Comparison of ENCODE assay signal across 8 cellular contexts in the genomic region with DNA sequence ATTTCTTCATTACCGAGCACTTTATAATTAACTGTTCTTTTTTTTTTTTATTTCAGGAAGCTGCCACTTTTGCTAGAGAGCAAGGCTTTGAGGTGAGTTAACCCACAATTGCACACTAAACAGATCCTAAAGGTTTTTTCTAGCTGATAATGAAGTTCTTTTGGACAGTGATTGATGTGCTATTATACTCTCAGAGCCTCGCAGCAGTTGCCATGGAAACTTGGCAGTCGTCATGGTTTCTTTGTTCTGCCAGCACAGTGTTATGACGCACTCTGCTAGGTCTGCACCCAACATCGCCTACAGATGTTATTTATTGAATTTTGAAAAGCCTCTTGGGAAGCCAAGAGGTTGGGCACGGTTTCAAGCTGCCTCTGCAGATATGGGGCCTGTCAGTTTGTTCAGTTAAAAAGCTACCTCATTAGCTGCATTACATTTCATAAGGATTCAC.
DNase-seq lines count a peak whose midpoint lies in the region; ATAC-seq and TF ChIP-seq lines count a peak whose summit lies in the region.

No MANE protein-coding gene starts in this region.

- peaks cover 31% of the 10 kb centered on the region for H3K36me3 Mint-ChIP-seq in activated T-cell treated with anti-CD3 and anti-CD28 coated beads, Interleukin-2, amount 50 U/mL, for 24 hours (ENCODE audit: low read depth)
- peaks cover 5% of the 10 kb centered on the region for H3K36me3 Mint-ChIP-seq in nephron progenitor cell (ENCODE audit: low read depth)

- no peak for TF ChIP-seq CTCF in AG10803 (conservative IDR thresholded peaks at IDR 0.05; ENCODE audit: low read length)
- TF ChIP-seq CTCF in esophagus muscularis mucosa (IDR thresholded peaks at IDR 0.05): no peak
- no peak for TF ChIP-seq CTCF in nephron progenitor cell (IDR thresholded peaks at IDR 0.05)
- TF ChIP-seq CTCF in GM10248 (IDR thresholded peaks at IDR 0.05; ENCODE audit: control extremely low read depth, extremely low read depth, low read depth, missing control alignments): no peak

- no peaks in the 10 kb centered on the region for H3K9me3 ChIP-seq in esophagus muscularis mucosa

- H3K27ac Mint-ChIP-seq in activated T-cell treated with anti-CD3 and anti-CD28 coated beads, Interleukin-2, amount 50 U/mL, for 24 hours: peak overlapping the region; percentile 85
- H3K27ac Mint-ChIP-seq in nephron progenitor cell: peak overlapping the region; percentile 70

- no peaks in the 10 kb centered on the region for H3K27me3 Mint-ChIP-seq in activated T-cell treated with anti-CD3 and anti-CD28 coated beads, Interleukin-2, amount 50 U/mL, for 24 hours
- no peaks in the 10 kb centered on the region for H3K27me3 Mint-ChIP-seq in nephron progenitor cell (ENCODE audit: low read depth, poor library complexity)

- DNase-seq in AG10803 (ENCODE audit: low read depth) (peak; percentile 99), NCI-H774 (lab: John Stamatoyannopoulos, UW) (peak; percentile 97), esophagus muscularis mucosa (ENCODE audit: extremely low spot score) (peak; percentile 97), nephron progenitor cell (peak; percentile 76), GM10248 (ENCODE audit: extremely low spot score) (no peak)
- peak; percentile 70 for DNase-seq in activated T-cell treated with anti-CD3 and anti-CD28 coated beads, Interleukin-2, amount 50 U/mL, for 24 hours
- DNase-seq in stimulated activated naive CD4-positive, alpha-beta T cell (lab: John Stamatoyannopoulos, UW): peak; percentile 63 to 93 (median 90)

- intact Hi-C loops in esophagus muscularis mucosa (cut with DNase I): loop anchor here (10.0 kb wide), 1 partner anchor 236 kb away; a partner anchor contains a TSS

- H3K4me3 Mint-ChIP-seq in activated T-cell treated with anti-CD3 and anti-CD28 coated beads, Interleukin-2, amount 50 U/mL, for 24 hours: peak overlapping the region; percentile 27
- H3K4me3 Mint-ChIP-seq in nephron progenitor cell: no peak overlapping the region

- TF ChIP-seq EP300 in esophagus muscularis mucosa (IDR thresholded peaks at IDR 0.05): peak; percentile 16

- H3K36me3 ChIP-seq in esophagus muscularis mucosa: no peaks in the 10 kb centered on the region

- H3K27me3 ChIP-seq in esophagus muscularis mucosa: no peaks in the 10 kb centered on the region

- peaks cover 73% of the 10 kb centered on the region for H3K4me1 Mint-ChIP-seq in activated T-cell treated with anti-CD3 and anti-CD28 coated beads, Interleukin-2, amount 50 U/mL, for 24 hours (ENCODE audit: low read depth)
- H3K4me1 Mint-ChIP-seq in nephron progenitor cell: peaks cover 64% of the 10 kb centered on the region

- POLR2A ChIA-PET in GM10248 (lab: Yijun Ruan, JAX): no interaction called here

- H3K27ac ChIP-seq in esophagus muscularis mucosa (replicated peaks in 1 of 4): peak overlapping the region; percentile 57 to 76 (median 67)

- H3K4me3 ChIP-seq in AG10803 (ENCODE audit: low read length): no peak overlapping the region
- no peak overlapping the region for H3K4me3 ChIP-seq in esophagus muscularis mucosa

- H3K4me1 ChIP-seq in esophagus muscularis mucosa: peaks cover 73 to 94% (median 93%) of the 10 kb centered on the region in 4 donors

- CTCF ChIA-PET in GM10248 (lab: Yijun Ruan, JAX): interaction anchor here (1.4 kb wide), 1 partner anchor 10 kb away, joined by 3 read pairs; no protein-coding TSS in a partner anchor

- peak; percentile 35 for ATAC-seq in HG02885 (IDR thresholded peaks at IDR 0.05; ENCODE audit: poor library complexity, unreplicated experiment)

- no peaks in the 10 kb centered on the region for H3K9me3 Mint-ChIP-seq in activated T-cell treated with anti-CD3 and anti-CD28 coated beads, Interleukin-2, amount 50 U/mL, for 24 hours
- H3K9me3 Mint-ChIP-seq in nephron progenitor cell: no peaks in the 10 kb centered on the region

- TF ChIP-seq POLR2A in esophagus muscularis mucosa (IDR thresholded peaks at IDR 0.05; ENCODE audit: low read depth): no peak

- 5% methylated on average over 6 of the region's 6 CpGs for WGBS in esophagus muscularis mucosa
